ENCODE assay signal across 11 cellular contexts in the genomic region with DNA sequence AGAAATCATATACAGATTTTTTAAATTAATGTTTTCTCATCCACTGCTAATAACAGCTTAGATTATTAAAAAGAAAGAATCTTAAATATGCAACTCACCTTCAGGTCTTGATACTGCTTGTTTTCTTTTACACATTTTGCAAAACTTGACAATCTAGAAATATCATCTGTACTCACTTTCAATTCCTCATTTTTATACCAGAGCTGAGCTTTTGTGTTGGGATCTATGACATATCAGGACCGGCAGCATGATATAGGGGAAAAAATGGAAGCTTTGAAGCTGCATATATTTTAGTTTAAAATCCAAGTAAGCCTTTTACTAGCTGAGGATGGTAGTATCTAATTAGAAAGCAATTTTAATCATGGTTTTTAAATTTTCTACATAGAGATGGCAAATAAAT.
A peak's percentile ranks its signal among the peaks of the same experiment; 100 is the strongest.
DNase-seq lines count a peak whose midpoint lies in the region; ATAC-seq, FAIRE-seq and TF ChIP-seq lines count a peak whose summit lies in the region.
"Had no signal": no experiment of that assay in that cellular context is flagged by ENCODE, and none has a peak within 500 bp of the region (broad histone marks: within the 10 kb centered on the region; RNA-seq: fewer than 3 reads in every experiment).

No MANE protein-coding gene starts in this region.

- H4K8ac ChIP-seq in neuronal stem cell (ENCODE audit: low read depth, low read length) = no peak overlapping the region

- H2BK5ac ChIP-seq in neuronal stem cell (ENCODE audit: low read length) = no peak overlapping the region

- H3K9ac ChIP-seq in OCI-LY3 (ENCODE audit: low read length) = peak overlapping the region; percentile 98
- no peak overlapping the region for H3K9ac ChIP-seq in neuronal stem cell (ENCODE audit: low read depth, low read length, poor library complexity)

- no peak overlapping the region for H2BK120ac ChIP-seq in neuronal stem cell (ENCODE audit: low read depth, low read length)

- H3K23ac ChIP-seq in neuronal stem cell (ENCODE audit: low read depth, low read length, poor library complexity) = no peak overlapping the region

- H4K20me1 ChIP-seq in OCI-LY3 (ENCODE audit: insufficient read depth, low read length) = no peaks in the 10 kb centered on the region

- peak overlapping the region; percentile 90 for H3K4me2 ChIP-seq in OCI-LY3 (ENCODE audit: low read length)
- H3K4me2 ChIP-seq in neuronal stem cell (ENCODE audit: insufficient read depth, low read length, poor library complexity, severe bottlenecking) = no peak overlapping the region
- H3K4me2 ChIP-seq: GM23338 had no signal

- H3K79me2 ChIP-seq in OCI-LY3 (ENCODE audit: low read length) = no peaks in the 10 kb centered on the region

- H3K79me1 ChIP-seq in neuronal stem cell (ENCODE audit: low read depth, low read length) = no peaks in the 10 kb centered on the region

- no peak overlapping the region for H2BK12ac ChIP-seq in neuronal stem cell (ENCODE audit: low read length)

- H4K91ac ChIP-seq in neuronal stem cell (ENCODE audit: low read depth, low read length, poor library complexity) = no peak overlapping the region

- H2AK5ac ChIP-seq in neuronal stem cell (ENCODE audit: low read depth, low read length) = no peak overlapping the region

- WGBS in neuronal stem cell (ENCODE audit: extremely low coverage in 2 of 2, insufficient read length in 2 of 2, insufficient replicate concordance in 1 of 2), 2 donors = no CpG with 5 or more reads among the region's 1 CpG
- 88 to 94% methylated on average over 1 of the region's 1 CpG for WGBS in thyroid gland, 2 donors

- no peak overlapping the region for H3K18ac ChIP-seq in neuronal stem cell (ENCODE audit: low read length)

- H3K36me3 ChIP-seq in OCI-LY3 (replicated peaks; ENCODE audit: low read depth, low read length) (peaks cover 4% of the 10 kb centered on the region), neuronal stem cell (replicated peaks in 1 of 2; ENCODE audit: control insufficient read depth in 2 of 2, insufficient read depth in 2 of 2, low read length in 2 of 2) (no peaks in the 10 kb centered on the region), thyroid gland (no peaks in the 10 kb centered on the region)
- H3K36me3 ChIP-seq: upper lobe of right lung had no signal

- H3K4ac ChIP-seq in neuronal stem cell (ENCODE audit: low read length) = no peak overlapping the region

- peaks cover 64% of the 10 kb centered on the region for H3K4me1 ChIP-seq in OCI-LY3 (ENCODE audit: low read length)
- H3K4me1 ChIP-seq in neuronal stem cell (ENCODE audit: control insufficient read depth in 2 of 2, insufficient read depth in 1 of 2, low read depth in 1 of 2, low read length in 2 of 2) = no peaks in the 10 kb centered on the region
- H3K4me1 ChIP-seq in thyroid gland = no peaks in the 10 kb centered on the region
- H3K4me1 ChIP-seq: upper lobe of right lung had no signal

- ATAC-seq in HG02885 (IDR thresholded peaks at IDR 0.05; ENCODE audit: poor library complexity, unreplicated experiment) = peak; percentile 43

- no peaks in the 10 kb centered on the region for H3K27me3 ChIP-seq in OCI-LY3 (ENCODE audit: low read depth, low read length)
- no peaks in the 10 kb centered on the region for H3K27me3 ChIP-seq in neuronal stem cell (ENCODE audit: control insufficient read depth in 3 of 3, insufficient read depth in 3 of 3, low read depth in 1 of 3, low read length in 3 of 3)
- H3K27me3 ChIP-seq in thyroid gland = no peaks in the 10 kb centered on the region
- H3K27me3 ChIP-seq: upper lobe of right lung had no signal

- intact Hi-C loops in thyroid gland (cut with DNase I) = no loop called here

- TF ChIP-seq CTCF in OCI-LY3 (IDR thresholded peaks at IDR 0.05; ENCODE audit: low read depth, low read length) = no peak
- TF ChIP-seq CTCF in thyroid gland (IDR thresholded peaks at IDR 0.05) = no peak

- H3K27ac ChIP-seq in OCI-LY3 (ENCODE audit: low read length) (peak overlapping the region; percentile 100), neuronal stem cell (replicated peaks; ENCODE audit: low read length) (no peak overlapping the region), thyroid gland (no peak overlapping the region)
- H3K27ac ChIP-seq: upper lobe of right lung had no signal

- H3K9me3 ChIP-seq in OCI-LY3 (ENCODE audit: insufficient read depth, low read length) (no peaks in the 10 kb centered on the region), neuronal stem cell (replicated peaks in 1 of 2; ENCODE audit: control insufficient read depth in 2 of 2, insufficient read depth in 1 of 2, low read depth in 1 of 2, low read length in 2 of 2) (no peaks in the 10 kb centered on the region), thyroid gland (no peaks in the 10 kb centered on the region)
- H3K9me3 ChIP-seq: upper lobe of right lung had no signal

- H3K4me3 ChIP-seq in OCI-LY3 (ENCODE audit: low read length) (peak overlapping the region; percentile 69), neuronal stem cell (ENCODE audit: low read length in 2 of 2) (no peak overlapping the region), thyroid gland (replicated peaks in 1 of 3) (no peak overlapping the region)
- H3K4me3 ChIP-seq: GM23338, upper lobe of right lung had no signal

- H3K14ac ChIP-seq in neuronal stem cell (ENCODE audit: low read length) = no peak overlapping the region

- TF ChIP-seq POLR2A in GM12891 (IDR thresholded peaks at IDR 0.05; ENCODE audit: low read depth, low read length) = no peak; the same call in 1 of the 2 replicates
- TF ChIP-seq POLR2A in thyroid gland (IDR thresholded peaks at IDR 0.05) = no peak

- H2BK15ac ChIP-seq in neuronal stem cell (ENCODE audit: low read length) = no peak overlapping the region

- no peak for DNase-seq in GM12891 (ENCODE audit: insufficient read length, low spot score)
- DNase-seq in GM19239 (ENCODE audit: insufficient read length, low spot score) = no peak
- no peak for DNase-seq in neuronal stem cell (ENCODE audit: low spot score)
- no peak for DNase-seq in NCI-H524 (lab: John Stamatoyannopoulos, UW)
- no peak for DNase-seq in thyroid gland
- DNase-seq in activated CD8-positive, alpha-beta memory T cell treated with anti-CD3 and anti-CD28 coated beads for 24 hours = no peak
- DNase-seq: islet precursor cell, upper lobe of right lung had no signal

- FAIRE-seq in GM12891 (lab: Jason Lieb, UNC) (no peak), GM19239 (lab: Jason Lieb, UNC) (peak; percentile 28)

- H2AFZ ChIP-seq in OCI-LY3 (ENCODE audit: low read depth, low read length) = no peak overlapping the region
- H2AFZ ChIP-seq in neuronal stem cell (ENCODE audit: low read length) = no peak overlapping the region
- H2AFZ ChIP-seq: GM23338 had no signal

TF ChIP-seq in GM12891, 5 proteins besides CTCF, POLR2A, EP300 and RAD21:
- TF ChIP-seq SPI1 (IDR thresholded peaks at IDR 0.05; ENCODE audit: low read depth, low read length) (peak; percentile 94), TAF1 (IDR thresholded peaks at IDR 0.05; ENCODE audit: low read depth, low read length) (no peak)
TF ChIP-seq in GM12891: peak in this region for 1.
